In genomic region chr13:21458816-21459701, GRCh38 we compare ENCODE assay signal across 8 cellular contexts. TPM values are rescaled to one million over a fixed set of nuclear protein-coding genes. Genes with fewer than 3 reads are reported as not detected.
DNase-seq lines count a peak whose midpoint lies in the region; ATAC-seq and TF ChIP-seq lines count a peak whose summit lies in the region.

A gene with protein sequence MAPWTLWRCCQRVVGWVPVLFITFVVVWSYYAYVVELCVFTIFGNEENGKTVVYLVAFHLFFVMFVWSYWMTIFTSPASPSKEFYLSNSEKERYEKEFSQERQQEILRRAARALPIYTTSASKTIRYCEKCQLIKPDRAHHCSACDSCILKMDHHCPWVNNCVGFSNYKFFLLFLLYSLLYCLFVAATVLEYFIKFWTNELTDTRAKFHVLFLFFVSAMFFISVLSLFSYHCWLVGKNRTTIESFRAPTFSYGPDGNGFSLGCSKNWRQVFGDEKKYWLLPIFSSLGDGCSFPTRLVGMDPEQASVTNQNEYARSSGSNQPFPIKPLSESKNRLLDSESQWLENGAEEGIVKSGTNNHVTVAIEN (minus strand): TSS chr13:21459303. CDS start chr13:21459171, 132 bp downstream.

- TF ChIP-seq CTCF in DOHH2 (IDR thresholded peaks at IDR 0.05; ENCODE audit: low read depth, low read length, poor library complexity, severe bottlenecking) (no peak), foreskin keratinocyte (conservative IDR thresholded peaks at IDR 0.05) (no peak)

- no peaks in the 10 kb centered on the region for H3K9me2 ChIP-seq in DOHH2 (replicated peaks; ENCODE audit: control insufficient read depth, low read length)

- ATAC-seq in GM21723 (IDR thresholded peaks at IDR 0.05; ENCODE audit: unreplicated experiment) (peak; percentile 81), foreskin keratinocyte (peak; percentile 86)

- no peaks in the 10 kb centered on the region for H3K9me3 ChIP-seq in DOHH2 (ENCODE audit: control insufficient read depth, insufficient read depth, low read length)
- H3K9me3 ChIP-seq in KOPT-K1 (ENCODE audit: insufficient read depth, low read length, poor library complexity, severe bottlenecking): peaks cover 16% of the 10 kb centered on the region
- H3K9me3 ChIP-seq in SJSA1 (replicated peaks): peaks cover 4% of the 10 kb centered on the region
- peaks cover 4% of the 10 kb centered on the region for H3K9me3 ChIP-seq in neuron (ENCODE audit: low read length)
- no peaks in the 10 kb centered on the region for H3K9me3 ChIP-seq in subcutaneous abdominal adipose tissue (ENCODE audit: control insufficient read depth in 5 of 5, low read length in 5 of 5)

- peak within 1 kb of the TSS; percentile 92 for H3K4me3 ChIP-seq in DOHH2 (ENCODE audit: low read length)
- H3K4me3 ChIP-seq in SJSA1: peak within 1 kb of the TSS; percentile 100
- peak within 1 kb of the TSS; percentile 99 for H3K4me3 ChIP-seq in neuron (ENCODE audit: low read length)
- peak within 1 kb of the TSS; percentile 72 to 99 (median 96) for H3K4me3 ChIP-seq in subcutaneous abdominal adipose tissue (ENCODE audit: low read depth in 1 of 5, low read length in 5 of 5)

- H3K27ac ChIP-seq in DOHH2 (ENCODE audit: low read depth, low read length): peak within 1 kb of the TSS; percentile 72
- H3K27ac ChIP-seq in KOPT-K1 (ENCODE audit: low read depth, low read length, poor library complexity, severe bottlenecking): peak within 1 kb of the TSS; percentile 93
- H3K27ac ChIP-seq in SJSA1: peak within 1 kb of the TSS; percentile 92
- peak within 1 kb of the TSS; percentile 65 for H3K27ac ChIP-seq in foreskin keratinocyte
- H3K27ac ChIP-seq in subcutaneous abdominal adipose tissue (ENCODE audit: low read depth, low read length): peak within 1 kb of the TSS; percentile 50

- no peaks in the 10 kb centered on the region for H3F3A ChIP-seq in DOHH2 (ENCODE audit: control insufficient read depth, insufficient read depth)

- peaks cover 7% of the 10 kb centered on the region; the same call in 1 of the 2 replicates for H4K20me1 ChIP-seq in DOHH2 (ENCODE audit: control insufficient read depth, insufficient read depth, low read depth, low read length)

- H2AFZ ChIP-seq in neuron (ENCODE audit: low read depth, low read length): peak within 1 kb of the TSS; percentile 65

- peak within 1 kb of the TSS; percentile 77 for H3K4me2 ChIP-seq in DOHH2 (ENCODE audit: low read length)

- H3K36me3 ChIP-seq in DOHH2 (ENCODE audit: control insufficient read depth, low read length): peaks cover 12% of the 10 kb centered on the region; the same call in 1 of the 2 replicates
- H3K36me3 ChIP-seq in KOPT-K1 (ENCODE audit: insufficient read depth, low read length): peaks cover 8% of the 10 kb centered on the region; the same call in 1 of the 2 replicates
- H3K36me3 ChIP-seq in SJSA1: peaks cover 6% of the 10 kb centered on the region
- H3K36me3 ChIP-seq in neuron (ENCODE audit: insufficient read depth, low read length): no peaks in the 10 kb centered on the region
- H3K36me3 ChIP-seq in subcutaneous abdominal adipose tissue (ENCODE audit: control insufficient read depth in 5 of 5, insufficient read depth in 5 of 5, low read length in 5 of 5): no peaks in the 10 kb centered on the region

- H3K27me3 ChIP-seq in DOHH2 (ENCODE audit: control insufficient read depth, low read length) (no peaks in the 10 kb centered on the region), SJSA1 (replicated peaks) (no peaks in the 10 kb centered on the region), foreskin keratinocyte (no peaks in the 10 kb centered on the region), neuron (ENCODE audit: insufficient read depth, low read length) (no peaks in the 10 kb centered on the region), subcutaneous abdominal adipose tissue (ENCODE audit: control insufficient read depth in 5 of 5, insufficient read depth in 4 of 5, low read length in 5 of 5) (no peaks in the 10 kb centered on the region)

- H3K79me2 ChIP-seq in DOHH2 (ENCODE audit: control insufficient read depth, low read length): peaks cover 50% of the 10 kb centered on the region

- peaks cover 20% of the 10 kb centered on the region for H3K4me1 ChIP-seq in DOHH2 (ENCODE audit: control insufficient read depth, low read length)
- peaks cover 6% of the 10 kb centered on the region; the same call in 1 of the 2 replicates for H3K4me1 ChIP-seq in SJSA1 (replicated peaks)
- peaks cover 13% of the 10 kb centered on the region for H3K4me1 ChIP-seq in foreskin keratinocyte
- H3K4me1 ChIP-seq in neuron (ENCODE audit: insufficient read depth, low read length): peaks cover 16% of the 10 kb centered on the region
- H3K4me1 ChIP-seq in subcutaneous abdominal adipose tissue (ENCODE audit: control insufficient read depth in 5 of 5, insufficient read depth in 5 of 5, low read length in 5 of 5): peaks cover 0 to 16% (median 12%) of the 10 kb centered on the region in 5 donors

- H3K9ac ChIP-seq in subcutaneous abdominal adipose tissue (ENCODE audit: low read length in 5 of 5): peak within 1 kb of the TSS; percentile 12 to 88 (median 80)

- DNase-seq in SJSA1 (ENCODE audit: low read depth in 1 of 2, low spot score in 2 of 2): peak; percentile 62 to 81
- DNase-seq in activated naive CD4-positive, alpha-beta T cell (lab: John Stamatoyannopoulos, UW): peak; percentile 66 to 88 (median 82)
- peak; percentile 22 to 49 for DNase-seq in foreskin keratinocyte

RNA-seq across cellular contexts. Expression of the gene that starts here (rescaled TPM):
- 44.5 and 67.6 TPM in 2 replicates for total RNA-seq in SJSA1 (2014; rRNA removed; shearing (Covaris generic))
- 61.7 and 67.2 TPM in 2 replicates for total RNA-seq in foreskin keratinocyte
- 14.7 and 19.7 TPM in 2 replicates for polyA plus RNA-seq in foreskin keratinocyte

Comparison
In these comparisons a context has a peak if more than half of its experiments do, and no peak if none do; other contexts are left out.
1. Peak in every context shown above with its lines: DNase-seq, ATAC-seq, H3K4me3 ChIP-seq and H3K27ac ChIP-seq.